ENCODE assay signal across 21 cellular contexts in genomic region chr9:3459076-3459475, GRCh38.
DNase-seq lines count a peak whose midpoint lies in the region; TF ChIP-seq lines count a peak whose summit lies in the region.
"Had no signal": no experiment of that assay in that cellular context is flagged by ENCODE, and none has a peak within 500 bp of the region (broad histone marks: within the 10 kb centered on the region; RNA-seq: fewer than 3 reads in every experiment).

No MANE protein-coding gene starts in this region.

- peaks cover 33% of the 10 kb centered on the region for H3K36me3 Mint-ChIP-seq in brain

- H3K27ac Mint-ChIP-seq in brain: peak overlapping the region in 4 of 5 experiments; percentile 48 to 89 (median 67)
- H3K27ac Mint-ChIP-seq: activated T-helper 17 cell treated with anti-CD3 and anti-CD28 coated beads, Interleukin-2, amount 50 U/mL, for 72 hours; effector memory CD8-positive, alpha-beta T cell had no signal

- H3K79me2 ChIP-seq in OCI-LY7 (ENCODE audit: insufficient read depth, low read depth, low read length): no peaks in the 10 kb centered on the region

- no TSS peak for BruUV-seq in OCI-LY7 (replicated peaks; lab: Mats Ljungman, UMichigan)

- H3K9me3 Mint-ChIP-seq in brain: peaks cover 3 to 8% (median 5%) of the 10 kb centered on the region in 5 experiments
- H3K9me3 Mint-ChIP-seq: activated T-helper 17 cell treated with anti-CD3 and anti-CD28 coated beads, Interleukin-2, amount 50 U/mL, for 72 hours; effector memory CD8-positive, alpha-beta T cell had no signal

- POLR2A ChIA-PET in OCI-LY7 (lab: Charles Lee): interaction anchor here (1.0 kb wide), 1 partner anchor 261 kb away, joined by 3 read pairs; no protein-coding TSS in a partner anchor

- H3K27me3 Mint-ChIP-seq in brain: no peaks in the 10 kb centered on the region
- H3K27me3 Mint-ChIP-seq: activated T-helper 17 cell treated with anti-CD3 and anti-CD28 coated beads, Interleukin-2, amount 50 U/mL, for 72 hours; effector memory CD8-positive, alpha-beta T cell had no signal

- intact Hi-C loops in OCI-LY7 (cut with micrococcal nuclease; ENCODE audit: unreplicated experiment): loop anchor here (5.0 kb wide), 1 partner anchor 293 kb away; no protein-coding TSS in a partner anchor

- no peaks in the 10 kb centered on the region for H3K9me3 ChIP-seq in OCI-LY7 (ENCODE audit: low read length)
- H3K9me3 ChIP-seq: neutrophil, sigmoid colon had no signal

- CTCF ChIA-PET in OCI-LY7 (lab: Charles Lee; ENCODE audit: unreplicated experiment): no interaction called here

- no peak overlapping the region for H2AFZ ChIP-seq in OCI-LY7 (ENCODE audit: low read length)

- no peak for TF ChIP-seq CTCF in LNCaP clone FGC (IDR thresholded peaks at IDR 0.05; ENCODE audit: control insufficient read depth, extremely low read depth, insufficient read depth)
- TF ChIP-seq CTCF in brain (conservative IDR thresholded peaks at IDR 0.05): no peak
- no peak for TF ChIP-seq CTCF in GM10266 (IDR thresholded peaks at IDR 0.05; ENCODE audit: control insufficient read depth, insufficient read depth, low read depth, missing control alignments)
- no peak for TF ChIP-seq CTCF in OCI-LY7 (conservative IDR thresholded peaks at IDR 0.05; ENCODE audit: low read length)

- H3K4me1 Mint-ChIP-seq in brain: peaks cover 46% of the 10 kb centered on the region

- DNase-seq in Ammon's horn (ENCODE audit: low spot score) (peak; percentile 8), LNCaP clone FGC (ENCODE audit: low read depth) (peak; percentile 52), NCI-H345 treated with DMSO at 0.1 percent for 48 hours (lab: John Stamatoyannopoulos, UW; ENCODE audit: unreplicated experiment) (peak; percentile 18), GM10266 (ENCODE audit: extremely low spot score) (no peak), NCI-H1048 (lab: John Stamatoyannopoulos, UW) (no peak), OCI-LY7 (ENCODE audit: low spot score) (no peak), cortex of kidney (lab: John Stamatoyannopoulos, UW) (no peak)
- DNase-seq: activated CD4-positive, CD25-positive, alpha-beta regulatory T cell; central memory CD4-positive, alpha-beta T cell; effector memory CD8-positive, alpha-beta T cell; GF-D8; Karpas-422; kidney glomerular epithelial cell; NCI-H524 treated with DMSO at 0.1 percent for 48 hours; sigmoid colon; stimulated activated CD4-positive, alpha-beta T cell treated with anti-CD3 and anti-CD28 coated beads, Interleukin-4, amount 100 ng/mL, for 1 hour; T-helper 1 cell had no signal

- no peak overlapping the region for H3K27ac ChIP-seq in OCI-LY7 (ENCODE audit: low read depth, low read length, poor library complexity, severe bottlenecking)
- H3K27ac ChIP-seq: HL-60, neutrophil, sigmoid colon had no signal

- H4K20me1 ChIP-seq in OCI-LY7 (ENCODE audit: insufficient read depth, low read length): no peaks in the 10 kb centered on the region; the same call in 1 of the 2 replicates

- H3K4me3 ChIP-seq in LNCaP clone FGC (ENCODE audit: low read depth, low read length) (no peak overlapping the region), OCI-LY7 (ENCODE audit: low read depth, low read length, poor library complexity, severe bottlenecking) (no peak overlapping the region)
- H3K4me3 ChIP-seq: sigmoid colon had no signal

- no peak overlapping the region for H3K4me2 ChIP-seq in OCI-LY7 (ENCODE audit: low read length)

- H3K4me3 Mint-ChIP-seq in brain: peak overlapping the region in 4 of 5 experiments; percentile 24 to 49 (median 35)
- H3K4me3 Mint-ChIP-seq: activated T-helper 17 cell treated with anti-CD3 and anti-CD28 coated beads, Interleukin-2, amount 50 U/mL, for 72 hours; effector memory CD8-positive, alpha-beta T cell had no signal

- H3K9me2 ChIP-seq in OCI-LY7 (ENCODE audit: insufficient read depth, low read length): no peaks in the 10 kb centered on the region

- H3K36me3 ChIP-seq in OCI-LY7 (ENCODE audit: insufficient read depth, low read length): peaks cover 2% of the 10 kb centered on the region; the same call in 1 of the 2 replicates
- H3K36me3 ChIP-seq: neutrophil, sigmoid colon had no signal

- no peaks in the 10 kb centered on the region for H3K4me1 ChIP-seq in OCI-LY7 (ENCODE audit: insufficient read depth, low read length, poor library complexity, severe bottlenecking)

Comparison
In these comparisons a context has a peak if more than half of its experiments do, and no peak if none do; other contexts are left out.
1. DNase-seq: peak in Ammon's horn (single experiment), LNCaP clone FGC (single experiment) and NCI-H345 treated with DMSO at 0.1 percent for 48 hours (single experiment); none in GM10266 (single experiment), NCI-H1048 (single experiment), OCI-LY7 (single experiment) and cortex of kidney (single experiment).